In the genomic region with DNA sequence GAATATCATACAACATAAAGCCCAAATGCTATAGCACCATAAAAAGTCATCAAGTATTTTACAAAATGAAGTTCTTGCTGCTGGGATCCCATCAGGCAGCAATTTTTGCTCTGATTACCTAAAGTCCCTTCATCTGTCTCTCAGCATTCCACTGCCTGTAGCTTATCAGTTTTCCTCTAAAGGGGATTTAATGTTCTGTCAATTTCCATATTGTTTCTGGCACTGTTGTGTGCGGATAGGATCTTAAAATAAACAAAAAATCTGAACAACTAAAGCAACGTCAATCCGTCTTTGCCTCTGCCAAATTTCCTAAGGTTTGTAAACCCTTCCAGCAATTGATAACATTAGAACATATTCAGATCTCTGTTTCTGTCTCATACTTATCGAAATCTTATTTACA, we compare ENCODE assay signal across 15 cellular contexts.
DNase-seq lines count a peak whose midpoint lies in the region; ATAC-seq and TF ChIP-seq lines count a peak whose summit lies in the region.
"Had no signal": no experiment of that assay in that cellular context is flagged by ENCODE, and none has a peak within 500 bp of the region (broad histone marks: within the 10 kb centered on the region; RNA-seq: fewer than 3 reads in every experiment).

No MANE protein-coding gene starts in this region.

- H3K9ac ChIP-seq in adipocyte (ENCODE audit: low read length) = no peak overlapping the region
- H3K9ac ChIP-seq: BLaER1 treated with 17β-estradiol and CSF1 and Interleukin-3, amounts not matched to agents 10 nM and 100 nM had no signal

- intact Hi-C loops in mucosa of descending colon (cut with DNase I, micrococcal nuclease) = no loop called here

- H3K4me1 ChIP-seq in adipocyte (ENCODE audit: control insufficient read depth, insufficient read depth, low read length) (no peaks in the 10 kb centered on the region), BE2C (no peaks in the 10 kb centered on the region), mucosa of descending colon (ENCODE audit: low read depth) (no peaks in the 10 kb centered on the region)
- H3K4me1 ChIP-seq: BLaER1 treated with 17β-estradiol and CSF1 and Interleukin-3, amounts not matched to agents 10 nM and 100 nM; Caco-2 had no signal

- H3K27me3 ChIP-seq in adipocyte (replicated peaks; ENCODE audit: control insufficient read depth, insufficient read depth, low read length) (no peaks in the 10 kb centered on the region), BE2C (no peaks in the 10 kb centered on the region)
- H3K27me3 ChIP-seq: BLaER1 treated with 17β-estradiol and CSF1 and Interleukin-3, amounts not matched to agents 10 nM and 100 nM had no signal

- H3K9me3 ChIP-seq in adipocyte (ENCODE audit: control insufficient read depth, low read length) (no peaks in the 10 kb centered on the region), BE2C (no peaks in the 10 kb centered on the region), mucosa of descending colon (peaks cover 32% of the 10 kb centered on the region)
- H3K9me3 ChIP-seq: BLaER1 treated with 17β-estradiol and CSF1 and Interleukin-3, amounts not matched to agents 10 nM and 100 nM; Caco-2 had no signal

- H3K4me3 ChIP-seq in adipocyte (ENCODE audit: low read length) (no peak overlapping the region), BE2C (ENCODE audit: low read depth, low read length) (no peak overlapping the region), mucosa of descending colon (no peak overlapping the region)
- H3K4me3 ChIP-seq: BLaER1 treated with 17β-estradiol and CSF1 and Interleukin-3, amounts not matched to agents 10 nM and 100 nM had no signal

- TF ChIP-seq CTCF in BE2C (IDR thresholded peaks at IDR 0.05; ENCODE audit: low read depth, low read length) = no peak
- no peak for TF ChIP-seq CTCF in mucosa of descending colon (IDR thresholded peaks at IDR 0.05)

- ATAC-seq in mucosa of descending colon = no peak
- ATAC-seq: CD8-positive, alpha-beta T cell had no signal

- H3K36me3 ChIP-seq in adipocyte (ENCODE audit: control insufficient read depth, insufficient read depth, low read length, severe bottlenecking) (no peaks in the 10 kb centered on the region), BE2C (no peaks in the 10 kb centered on the region), mucosa of descending colon (ENCODE audit: low read depth) (no peaks in the 10 kb centered on the region)
- H3K36me3 ChIP-seq: BLaER1 treated with 17β-estradiol and CSF1 and Interleukin-3, amounts not matched to agents 10 nM and 100 nM had no signal

- peak; percentile 1 for DNase-seq in adipocyte (ENCODE audit: low read depth)
- DNase-seq in astrocyte of the hippocampus (ENCODE audit: low read depth, low spot score) = peak; percentile 6
- peak; percentile 3 for DNase-seq in iris pigment epithelial cell (ENCODE audit: low read depth)
- DNase-seq in medulla oblongata (ENCODE audit: extremely low spot score) = no peak
- DNase-seq in BE2C = no peak
- no peak for DNase-seq in mucosa of descending colon
- DNase-seq: 8988T; ACHN; Caco-2; Calu3; CD4-positive, alpha-beta T cell; CD8-positive, alpha-beta T cell; DMS79 treated with DMSO at 0.1 percent for 48 hours; GF-D8 had no signal

Comparison
In these comparisons a context has a peak if more than half of its experiments do, and no peak if none do; other contexts are left out.
1. DNase-seq: peak in adipocyte (single experiment), astrocyte of the hippocampus (single experiment) and iris pigment epithelial cell (single experiment); none in medulla oblongata (single experiment), BE2C (single experiment) and mucosa of descending colon (0 of 3).